ENCODE assay signal across 19 cellular contexts in the genomic region with DNA sequence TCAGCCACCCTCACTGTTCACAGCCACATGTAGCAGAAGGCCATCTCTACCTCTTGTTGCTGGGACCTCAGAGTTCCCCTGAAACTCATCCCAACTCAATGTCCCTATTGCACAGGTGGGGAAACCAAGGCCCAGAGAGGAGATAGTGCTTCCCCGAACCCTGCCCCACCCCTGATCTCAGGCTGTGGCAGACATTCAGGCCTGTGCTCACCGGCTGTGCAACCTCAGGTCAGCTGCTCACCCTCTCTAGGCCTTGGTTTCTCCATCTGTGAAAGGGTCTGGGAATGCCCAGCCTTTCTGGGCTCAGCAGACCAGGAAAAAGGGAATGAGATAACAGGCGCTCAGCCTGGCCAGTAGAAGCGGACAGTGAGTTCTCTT. TPM values are rescaled to one million over a fixed set of nuclear protein-coding genes. Genes with fewer than 3 reads are reported as not detected.
A peak's percentile ranks its signal among the peaks of the same experiment; 100 is the strongest.
DNase-seq lines count a peak whose midpoint lies in the region; ATAC-seq, FAIRE-seq and TF ChIP-seq lines count a peak whose summit lies in the region.
"Had no signal": no experiment of that assay in that cellular context is flagged by ENCODE, and none has a peak within 500 bp of the region (broad histone marks: within the 10 kb centered on the region; RNA-seq: fewer than 3 reads in every experiment).

No MANE protein-coding gene starts in this region.

- no peak overlapping the region for H3K4me3 ChIP-seq in BLaER1 treated with 17β-estradiol and CSF1 and Interleukin-3, amounts not matched to agents 10 nM and 100 nM
- peak overlapping the region in 1 of 2 experiments; percentile 43; a peak in 2 of 4 replicates for H3K4me3 ChIP-seq in HCT116 (replicated peaks in 1 of 2; ENCODE audit: low read depth in 1 of 2, low read length in 2 of 2)
- H3K4me3 ChIP-seq in K562 = no peak overlapping the region
- H3K4me3 ChIP-seq in mesendoderm (ENCODE audit: low read length) = no peak overlapping the region
- H3K4me3 ChIP-seq: A549, GM23248 had no signal

- no peak overlapping the region for H2AK5ac ChIP-seq in mesendoderm (ENCODE audit: low read length)

- FAIRE-seq in K562 (lab: Jason Lieb, UNC) (no peak), GM12891 (lab: Jason Lieb, UNC) (no peak), HTR-8/SVneo (lab: Jason Lieb, UNC) (no peak)
- FAIRE-seq: A549, GM18507 had no signal

- CTCF ChIA-PET in HCT116 (lab: Charles Lee) = no interaction called here
- CTCF ChIA-PET in K562 (lab: Yijun Ruan, JAX; ENCODE audit: low intra/inter-chr PET ratio) = no interaction called here

- TF ChIP-seq RAD21 in HCT116 (IDR thresholded peaks at IDR 0.05; ENCODE audit: low read depth) (no peak), K562 (CRISPR knock-in tag; conservative IDR thresholded peaks at IDR 0.05 in 1 of 2, IDR thresholded peaks at IDR 0.05 in 1 of 2) (no peak)

- H2BK15ac ChIP-seq in mesendoderm (replicated peaks; ENCODE audit: low read depth) = no peak overlapping the region

- H3K4me2 ChIP-seq in BLaER1 treated with 17β-estradiol and CSF1 and Interleukin-3, amounts not matched to agents 10 nM and 100 nM = peak overlapping the region; percentile 23 to 66 (median 50); a peak in 21 of 22 replicates
- H3K4me2 ChIP-seq in HCT116 (ENCODE audit: low read length) = peak overlapping the region; percentile 83
- H3K4me2 ChIP-seq in K562 (ENCODE audit: insufficient read depth, low read length) = peak overlapping the region; percentile 11; the same call in 1 of the 2 replicates
- H3K4me2 ChIP-seq in mesendoderm (ENCODE audit: low read length) = no peak overlapping the region
- H3K4me2 ChIP-seq: A549, KMS-11 had no signal

- no peak overlapping the region for H2AFZ ChIP-seq in HCT116 (ENCODE audit: low read depth, low read length, poor library complexity, severe bottlenecking)
- H2AFZ ChIP-seq in K562 (ENCODE audit: low read depth, low read length) = 0 out of 2 replicates have a peak overlapping the region, but pooled peaks have one; percentile 32
- H2AFZ ChIP-seq: GM23248 had no signal

- TF ChIP-seq CTCF in HCT116 (IDR thresholded peaks at IDR 0.05 in 2 of 3, conservative IDR thresholded peaks at IDR 0.05 in 1 of 3; ENCODE audit: borderline replicate concordance in 1 of 3, insufficient read depth in 1 of 3, low read depth in 2 of 3, low read length in 2 of 3) (no peak), K562 (IDR thresholded peaks at IDR 0.05 in 2 of 3, conservative IDR thresholded peaks at IDR 0.05 in 1 of 3; ENCODE audit: insufficient read depth in 2 of 3, low read depth in 1 of 3, low read length in 3 of 3) (no peak)

- RAD21 ChIA-PET in HCT116 (lab: Charles Lee; ENCODE audit: low non-redundant PET in 1 of 2, low total read pairs in 2 of 2, uncharacterized antibody in 2 of 2, unreplicated experiment in 2 of 2) = no interaction called here

- peak overlapping the region in 3 of 11 experiments; percentile 19 to 47 (median 25); a peak in 2 of 22 replicates for H3K9ac ChIP-seq in BLaER1 treated with 17β-estradiol and CSF1 and Interleukin-3, amounts not matched to agents 10 nM and 100 nM
- 0 out of 2 replicates have a peak overlapping the region, but pooled peaks have one; percentile 15 for H3K9ac ChIP-seq in HCT116 (ENCODE audit: low read length)
- peak overlapping the region in 1 of 2 experiments; percentile 41; a peak in 1 of 4 replicates for H3K9ac ChIP-seq in K562 (ENCODE audit: insufficient read depth in 1 of 2, low read depth in 2 of 2, low read length in 2 of 2)
- H3K9ac ChIP-seq in mesendoderm (ENCODE audit: low read length) = no peak overlapping the region
- H3K9ac ChIP-seq: GM23248, KMS-11 had no signal

- ATAC-seq in HCT116 (no peak), K562 (no peak), HG02885 (IDR thresholded peaks at IDR 0.05; ENCODE audit: poor library complexity, unreplicated experiment) (no peak)
- ATAC-seq: A549 had no signal

- H3K27ac ChIP-seq in BLaER1 treated with 17β-estradiol and CSF1 and Interleukin-3, amounts not matched to agents 10 nM and 100 nM = no peak overlapping the region
- H3K27ac ChIP-seq in HCT116 (ENCODE audit: low read depth, low read length) = no peak overlapping the region
- H3K27ac ChIP-seq in K562 (ENCODE audit: extremely low read depth, low read depth, low read length) = no peak overlapping the region
- no peak overlapping the region for H3K27ac ChIP-seq in mesendoderm (ENCODE audit: low read depth, low read length)
- H3K27ac ChIP-seq: A549, GM23248, KMS-11 had no signal

- H4K8ac ChIP-seq in mesendoderm (ENCODE audit: low read depth, low read length) = no peak overlapping the region

- POLR2A ChIA-PET in HCT116 (lab: Charles Lee) (no interaction called here), K562 (lab: Yijun Ruan, JAX) (no interaction called here)

- no peaks in the 10 kb centered on the region for H3K79me1 ChIP-seq in mesendoderm (ENCODE audit: low read length)

- peak overlapping the region; percentile 47 for H3K56ac ChIP-seq in mesendoderm (ENCODE audit: low read length)

- H3K9me2 ChIP-seq in HCT116 (ENCODE audit: insufficient read depth) = no peaks in the 10 kb centered on the region

- H3K4ac ChIP-seq in mesendoderm (ENCODE audit: low read depth, low read length) = no peak overlapping the region

- no peak overlapping the region for H2BK120ac ChIP-seq in mesendoderm (ENCODE audit: low read depth, low read length)

- intact Hi-C loops in HCT116 (cut with micrococcal nuclease) (no loop called here), K562 (cut with micrococcal nuclease) (no loop called here)

- no peaks in the 10 kb centered on the region for H4K20me1 ChIP-seq in BLaER1 treated with 17β-estradiol and CSF1 and Interleukin-3, amounts not matched to agents 10 nM and 100 nM
- H4K20me1 ChIP-seq in HCT116 (ENCODE audit: insufficient read depth) (no peaks in the 10 kb centered on the region), K562 (replicated peaks; ENCODE audit: control insufficient read depth, insufficient read depth, low read length) (no peaks in the 10 kb centered on the region)

- no peak overlapping the region for H3K23ac ChIP-seq in mesendoderm (ENCODE audit: low read length)

- no peaks in the 10 kb centered on the region for H3K79me2 ChIP-seq in HCT116 (ENCODE audit: insufficient read depth, low read length)
- H3K79me2 ChIP-seq in K562 (ENCODE audit: control insufficient read depth, insufficient read depth, low read length) = no peaks in the 10 kb centered on the region
- H3K79me2 ChIP-seq in mesendoderm (ENCODE audit: control insufficient read depth, insufficient read depth, low read length) = no peaks in the 10 kb centered on the region

- no peak overlapping the region for H4K5ac ChIP-seq in mesendoderm (ENCODE audit: low read length)

- TF ChIP-seq POLR2A in HCT116 (IDR thresholded peaks at IDR 0.05; ENCODE audit: borderline replicate concordance, extremely low read depth, insufficient read depth, insufficient read length) (no peak), K562 (conservative IDR thresholded peaks at IDR 0.05) (no peak), GM12891 (IDR thresholded peaks at IDR 0.05; ENCODE audit: low read depth, low read length) (no peak)

- 50% methylated on average over 1 of the region's 4 CpGs for WGBS in K562 (ENCODE audit: insufficient coverage, low coverage, missing lambda C conversion rate)
- WGBS in mesendoderm (ENCODE audit: extremely low coverage, insufficient coverage, low lambda C conversion rate) = no CpG with 5 or more reads among the region's 4 CpGs

- H3K36me3 ChIP-seq in BLaER1 treated with 17β-estradiol and CSF1 and Interleukin-3, amounts not matched to agents 10 nM and 100 nM = no peaks in the 10 kb centered on the region
- H3K36me3 ChIP-seq in HCT116 (ENCODE audit: control insufficient read depth in 1 of 2, insufficient read depth in 2 of 2, low read length in 2 of 2) (no peaks in the 10 kb centered on the region), K562 (ENCODE audit: control insufficient read depth, insufficient read depth, low read length) (no peaks in the 10 kb centered on the region), mesendoderm (ENCODE audit: control insufficient read depth, insufficient read depth, low read length) (no peaks in the 10 kb centered on the region)

- TF ChIP-seq EP300 in K562 (IDR thresholded peaks at IDR 0.05; ENCODE audit: low read length) = no peak

- H3K9me1 ChIP-seq in K562 (ENCODE audit: control insufficient read depth, insufficient read depth, low read length) = no peaks in the 10 kb centered on the region

- H3K9me3 ChIP-seq in BLaER1 treated with 17β-estradiol and CSF1 and Interleukin-3, amounts not matched to agents 10 nM and 100 nM (replicated peaks in 1 of 11) = peaks cover 0 to 4% (median 0%) of the 10 kb centered on the region in 11 experiments; a peak in 5 of 22 replicates
- no peaks in the 10 kb centered on the region for H3K9me3 ChIP-seq in HCT116 (ENCODE audit: control insufficient read depth in 1 of 2, insufficient read depth in 1 of 2, low read depth in 1 of 2, low read length in 2 of 2)
- H3K9me3 ChIP-seq in K562 (replicated peaks; ENCODE audit: control insufficient read depth, insufficient read depth, low read depth, low read length) = no peaks in the 10 kb centered on the region

- no peak overlapping the region for H2BK5ac ChIP-seq in mesendoderm (ENCODE audit: low read length)

- H3K4me1 ChIP-seq in BLaER1 treated with 17β-estradiol and CSF1 and Interleukin-3, amounts not matched to agents 10 nM and 100 nM = peaks cover 12 to 27% (median 20%) of the 10 kb centered on the region in 10 experiments
- peaks cover 4 to 18% of the 10 kb centered on the region in 2 experiments; a peak in 3 of 4 replicates for H3K4me1 ChIP-seq in HCT116 (ENCODE audit: control insufficient read depth in 1 of 2, insufficient read depth in 2 of 2, low read length in 2 of 2)
- H3K4me1 ChIP-seq in K562 (replicated peaks in 1 of 2; ENCODE audit: control insufficient read depth in 2 of 2, insufficient read depth in 2 of 2, low read length in 2 of 2) = peaks cover 13 to 23% of the 10 kb centered on the region in 2 experiments
- no peaks in the 10 kb centered on the region for H3K4me1 ChIP-seq in mesendoderm (ENCODE audit: control insufficient read depth, low read depth, low read length)

- DNase-seq in HCT116 (ENCODE audit: low read depth, low spot score) = no peak
- DNase-seq in K562 (ENCODE audit: extremely low read depth in 1 of 4, low spot score in 3 of 4) = no peak
- no peak for DNase-seq in mesendoderm
- DNase-seq in GM12891 (ENCODE audit: insufficient read length, low spot score) = no peak
- no peak for DNase-seq in NCI-H526 (lab: John Stamatoyannopoulos, UW)
- DNase-seq in HTR-8/SVneo (ENCODE audit: insufficient read length, low spot score) = no peak
- DNase-seq: CD4-positive, CD25-positive, alpha-beta regulatory T cell; DMS53; GF-D8; GM23248; H9; IMR-90 had no signal

- no peak overlapping the region for H3K18ac ChIP-seq in mesendoderm (ENCODE audit: low read length)

- no TSS peak for BruUV-seq in HCT116 (replicated peaks; lab: Mats Ljungman, UMichigan)
- no TSS peak for BruUV-seq in K562 (replicated peaks; lab: Mats Ljungman, UMichigan)

- no peaks in the 10 kb centered on the region for H3K27me3 ChIP-seq in BLaER1 treated with 17β-estradiol and CSF1 and Interleukin-3, amounts not matched to agents 10 nM and 100 nM
- H3K27me3 ChIP-seq in HCT116 (ENCODE audit: insufficient read depth, low read length) = no peaks in the 10 kb centered on the region
- H3K27me3 ChIP-seq in K562 (ENCODE audit: control insufficient read depth in 2 of 2, insufficient read depth in 2 of 2, low read length in 2 of 2) = no peaks in the 10 kb centered on the region
- H3K27me3 ChIP-seq in mesendoderm (ENCODE audit: insufficient read depth, low read length, poor library complexity) = no peaks in the 10 kb centered on the region

- in situ Hi-C loops in K562 (cut with MboI) = no loop called here

RNA-seq across cellular contexts. Expression of gene SLC52A3, which starts 6.4 kb away (rescaled TPM):
- 10.2 TPM for total RNA-seq in HCT116 (2021; ENCODE audit: unreplicated experiment)
- polyA plus RNA-seq in HCT116 (2012) = 9.6 TPM in 2 replicates
- total RNA-seq in K562 (2011; cell fraction: chromatin; rRNA removed; ENCODE audit: low replicate concordance) = 0.30 and 0.76 TPM in 2 replicates
- total RNA-seq in K562 (2011; cell fraction: nucleolus; rRNA removed) = 0.83 and 0.92 TPM in 2 replicates
- total RNA-seq in K562 (2011; cell fraction: nucleoplasm; rRNA removed) = 0.53 and 0.81 TPM in 2 replicates
- total RNA-seq in K562 (2014; rRNA removed) = 0.09 and 0.16 TPM in 2 replicates
- 0.13 and 0.25 TPM in 2 replicates for total RNA-seq in K562 (2014; rRNA removed; fragmentation: Illumina TruSeq; extraction: Trizol)
- total RNA-seq in K562 (2015; rRNA removed; fragmentation: Illumina TruSeq; extraction: Trizol) = 0.11 and 0.19 TPM in 2 replicates
- 0.60 and 0.69 TPM in 2 replicates for total RNA-seq in K562 (2021)
- 0.10 and 1.0 TPM in 2 replicates for polyA plus RNA-seq in K562 (2011; rRNA removed)
- 0.42 and 0.81 TPM in 2 replicates for polyA plus RNA-seq in K562 (2011; cell fraction: cytosol; rRNA removed)
- 0.44 and 0.51 TPM in 2 replicates for polyA plus RNA-seq in K562 (2011; cell fraction: nucleus; rRNA removed)
- polyA plus RNA-seq in K562 (2012) = 0.49 and 0.79 TPM in 2 replicates
- polyA plus RNA-seq in K562 (2014; fragmentation: Illumina TruSeq; extraction: Trizol) = 0.37 and 0.44 TPM in 2 replicates
- under 1 TPM; 0.06 to 0.07 TPM for polyA plus RNA-seq in K562 (2014; fragmentation: Nextera tagmentation; extraction: Ambion mirVana)
- 0.16 and 0.20 TPM in 2 replicates for polyA plus RNA-seq in K562 (2014; rRNA removed)
- 0.39 TPM in 1 of 2 replicates, not detected in the other for polyA minus RNA-seq in K562 (2011; rRNA and poly(A)+ RNA removed)
- polyA minus RNA-seq in K562 (2011; cell fraction: cytosol; rRNA and poly(A)+ RNA removed) = 1.5 TPM in 1 of 2 replicates, not detected in the other
- polyA minus RNA-seq in K562 (2011; cell fraction: nucleus; rRNA and poly(A)+ RNA removed) = 0.13 and 0.89 TPM in 2 replicates
- 1.6 TPM for polyA plus RNA-seq in mesendoderm (2013, experiment 1 of 2)
- polyA plus RNA-seq in mesendoderm (2013, experiment 2 of 2) = 1.8 TPM
- not detected for polyA plus RNA-seq in GM12891 (2012; ENCODE audit: low read depth, missing spikeins)
- total RNA-seq: CD4-positive, CD25-positive, alpha-beta regulatory T cell; GM23248; IMR-90 had no signal
- polyA plus RNA-seq: AG04450; BJ; CD4-positive, CD25-positive, alpha-beta regulatory T cell; GM23248; IMR-90 had no signal

RNA-seq across cellular contexts. Expression of gene FAM110A, which starts 58.8 kb away (rescaled TPM):
- total RNA-seq in HCT116 (2021; ENCODE audit: unreplicated experiment) = 26.4 TPM
- polyA plus RNA-seq in HCT116 (2012) = 26.3 and 30.1 TPM in 2 replicates
- total RNA-seq in K562 (2011; cell fraction: chromatin; rRNA removed; ENCODE audit: low replicate concordance) = 5.9 and 9.9 TPM in 2 replicates
- 7.8 and 8.4 TPM in 2 replicates for total RNA-seq in K562 (2011; cell fraction: nucleolus; rRNA removed)
- 4.7 and 6.6 TPM in 2 replicates for total RNA-seq in K562 (2011; cell fraction: nucleoplasm; rRNA removed)
- total RNA-seq in K562 (2014; rRNA removed) = 7.3 and 8.5 TPM in 2 replicates
- total RNA-seq in K562 (2014; rRNA removed; fragmentation: Illumina TruSeq; extraction: Trizol) = 2.0 and 2.2 TPM in 2 replicates
- 3.3 and 4.1 TPM in 2 replicates for total RNA-seq in K562 (2015; rRNA removed; fragmentation: Illumina TruSeq; extraction: Trizol)
- 15.5 and 15.7 TPM in 2 replicates for total RNA-seq in K562 (2021)
- 3.6 and 10.0 TPM in 2 replicates for polyA plus RNA-seq in K562 (2011; rRNA removed)
- 9.4 and 16.0 TPM in 2 replicates for polyA plus RNA-seq in K562 (2011; cell fraction: cytosol; rRNA removed)
- 9.5 and 9.7 TPM in 2 replicates for polyA plus RNA-seq in K562 (2011; cell fraction: nucleus; rRNA removed)
- polyA plus RNA-seq in K562 (2012) = 7.9 and 9.5 TPM in 2 replicates
- 6.0 and 8.2 TPM in 2 replicates for polyA plus RNA-seq in K562 (2014; fragmentation: Illumina TruSeq; extraction: Trizol)
- polyA plus RNA-seq in K562 (2014; fragmentation: Nextera tagmentation; extraction: Ambion mirVana) = under 1 TPM; 0.73 to 0.93 TPM
- 9.4 and 11.4 TPM in 2 replicates for polyA plus RNA-seq in K562 (2014; rRNA removed)
- 2.6 and 4.1 TPM in 2 replicates for polyA minus RNA-seq in K562 (2011; rRNA and poly(A)+ RNA removed)
- polyA minus RNA-seq in K562 (2011; cell fraction: cytosol; rRNA and poly(A)+ RNA removed) = 3.7 and 8.8 TPM in 2 replicates
- 2.4 and 4.6 TPM in 2 replicates for polyA minus RNA-seq in K562 (2011; cell fraction: nucleus; rRNA and poly(A)+ RNA removed)
- 7.2 TPM for polyA plus RNA-seq in mesendoderm (2013, experiment 1 of 2)
- polyA plus RNA-seq in mesendoderm (2013, experiment 2 of 2) = 7.3 TPM
- polyA plus RNA-seq in GM12891 (2012; ENCODE audit: low read depth, missing spikeins) = 4.0 TPM
